17 cellular contexts compared by ENCODE assay signal in genomic region chr3:145058483-145058882, GRCh38.
"Had no signal": no experiment of that assay in that cellular context is flagged by ENCODE, and none has a peak within 500 bp of the region (broad histone marks: within the 10 kb centered on the region; RNA-seq: fewer than 3 reads in every experiment).

No MANE protein-coding gene starts in this region.

- H3K27ac ChIP-seq: cardiac muscle cell, dorsolateral prefrontal cortex, ovary, psoas muscle, tibial artery had no signal

- DNase-seq: activated CD4-positive, alpha-beta T cell treated with anti-CD3 and anti-CD28 coated beads for 36 hours; activated CD4-positive, alpha-beta T cell treated with anti-CD3 and anti-CD28 coated beads, Interleukin-2, amount 50 U/mL, for 48 hours; activated gamma-delta T cell; amniotic stem cell; dorsolateral prefrontal cortex; endodermal cell; immature natural killer cell; mesenchymal stem cell; mucosa of descending colon; naive thymus-derived CD4-positive, alpha-beta T cell; ovary; psoas muscle; right cardiac atrium; stimulated activated naive CD8-positive, alpha-beta T cell treated with anti-CD3 and anti-CD28 coated beads, Interleukin-15, Interleukin-2, amounts not matched to agents 100 U/mL and 50 U/mL, for 24 hours; substantia nigra; tibial artery had no signal

- H3K4me1 ChIP-seq: psoas muscle, tibial artery had no signal

- H3K4me3 ChIP-seq: cardiac muscle cell, dorsolateral prefrontal cortex, mucosa of descending colon, ovary, psoas muscle, tibial artery had no signal

- H3K27me3 ChIP-seq: cardiac muscle cell, dorsolateral prefrontal cortex, ovary, tibial artery had no signal

- H3K9me3 ChIP-seq: psoas muscle had no signal

- H3K36me3 ChIP-seq: cardiac muscle cell, ovary, tibial artery had no signal
